1 cellular context compared by ENCODE assay signal in genomic region chr14:102774391-102775153, GRCh38.
A peak's percentile ranks its signal among the peaks of the same experiment; 100 is the strongest.
TF ChIP-seq lines count a peak whose summit lies in the region.

No MANE protein-coding gene starts in this region.

TF ChIP-seq in HepG2, 621 proteins besides CTCF, POLR2A, EP300 and RAD21 (continued from another document and continues in another):
- no peak for TF ChIP-seq TBP (CRISPR knock-in tag; IDR thresholded peaks at IDR 0.05)
- TF ChIP-seq ZNF260 (CRISPR knock-in tag; IDR thresholded peaks at IDR 0.05; ENCODE audit: borderline replicate concordance, low read depth): no peak
- TF ChIP-seq RNF2 (conservative IDR thresholded peaks at IDR 0.05; ENCODE audit: low read depth): no peak
- no peak for TF ChIP-seq CBX1 (IDR thresholded peaks at IDR 0.05; ENCODE audit: low read depth)
- TF ChIP-seq ELF4 (CRISPR knock-in tag; IDR thresholded peaks at IDR 0.05; ENCODE audit: borderline replicate concordance): no peak
- TF ChIP-seq TFE3 (CRISPR knock-in tag; IDR thresholded peaks at IDR 0.05): no peak
- no peak; the same call in 1 of the 2 replicates for TF ChIP-seq KDM5A (IDR thresholded peaks at IDR 0.05; ENCODE audit: borderline replicate concordance, low read length)
- TF ChIP-seq ZNF512 (CRISPR knock-in tag; IDR thresholded peaks at IDR 0.05): no peak
- no peak for TF ChIP-seq TAF1 (CRISPR knock-in tag; IDR thresholded peaks at IDR 0.05)
- TF ChIP-seq GMEB1 (CRISPR knock-in tag; IDR thresholded peaks at IDR 0.05; ENCODE audit: borderline replicate concordance): no peak
- no peak for TF ChIP-seq MATR3 (CRISPR knock-in tag; IDR thresholded peaks at IDR 0.05)
- TF ChIP-seq ATF5 (CRISPR knock-in tag; IDR thresholded peaks at IDR 0.05; ENCODE audit: low read depth): no peak
- TF ChIP-seq CREBL2 (CRISPR knock-in tag; IDR thresholded peaks at IDR 0.05; ENCODE audit: borderline replicate concordance): no peak
- TF ChIP-seq ZNF687 (CRISPR knock-in tag; IDR thresholded peaks at IDR 0.05): no peak; the same call in 1 of the 2 replicates
- TF ChIP-seq ZNF652 (CRISPR knock-in tag; IDR thresholded peaks at IDR 0.05; ENCODE audit: borderline replicate concordance, low read depth): no peak
- TF ChIP-seq ZNF142 (CRISPR knock-in tag; IDR thresholded peaks at IDR 0.05): no peak
- TF ChIP-seq GATAD2A (CRISPR knock-in tag; IDR thresholded peaks at IDR 0.05): peak; percentile 18; the same call in 1 of the 2 replicates
- TF ChIP-seq MXD4 (CRISPR knock-in tag; IDR thresholded peaks at IDR 0.05): no peak
- TF ChIP-seq ZBTB49 (CRISPR knock-in tag; IDR thresholded peaks at IDR 0.05; ENCODE audit: borderline replicate concordance): no peak
- TF ChIP-seq MEIS1 (CRISPR knock-in tag; IDR thresholded peaks at IDR 0.05; ENCODE audit: borderline replicate concordance): no peak
- no peak for TF ChIP-seq ZFP91 (CRISPR knock-in tag; IDR thresholded peaks at IDR 0.05; ENCODE audit: borderline replicate concordance)
- TF ChIP-seq MNT (IDR thresholded peaks at IDR 0.05): no peak
- TF ChIP-seq HOXA3 (CRISPR knock-in tag; IDR thresholded peaks at IDR 0.05): no peak
- TF ChIP-seq ZKSCAN1 (IDR thresholded peaks at IDR 0.05; ENCODE audit: low read length): no peak
- no peak for TF ChIP-seq ZNF280D (CRISPR knock-in tag; IDR thresholded peaks at IDR 0.05)
